In genomic region chr17:75899353-75899752, GRCh38 we compare ENCODE assay signal across 1 cellular context.
TF ChIP-seq lines count a peak whose summit lies in the region.

No MANE protein-coding gene starts in this region.

TF ChIP-seq in HepG2, 621 proteins besides CTCF, POLR2A, EP300 and RAD21:
- TF ChIP-seq MED8 (CRISPR knock-in tag; IDR thresholded peaks at IDR 0.05; ENCODE audit: insufficient replicate concordance) (no peak), POLR2G (IDR thresholded peaks at IDR 0.05; ENCODE audit: low read depth, low read length) (0 out of 2 replicates have a peak, but pooled peaks have one; percentile 18)
